1 cellular context compared by ENCODE assay signal in the genomic region with DNA sequence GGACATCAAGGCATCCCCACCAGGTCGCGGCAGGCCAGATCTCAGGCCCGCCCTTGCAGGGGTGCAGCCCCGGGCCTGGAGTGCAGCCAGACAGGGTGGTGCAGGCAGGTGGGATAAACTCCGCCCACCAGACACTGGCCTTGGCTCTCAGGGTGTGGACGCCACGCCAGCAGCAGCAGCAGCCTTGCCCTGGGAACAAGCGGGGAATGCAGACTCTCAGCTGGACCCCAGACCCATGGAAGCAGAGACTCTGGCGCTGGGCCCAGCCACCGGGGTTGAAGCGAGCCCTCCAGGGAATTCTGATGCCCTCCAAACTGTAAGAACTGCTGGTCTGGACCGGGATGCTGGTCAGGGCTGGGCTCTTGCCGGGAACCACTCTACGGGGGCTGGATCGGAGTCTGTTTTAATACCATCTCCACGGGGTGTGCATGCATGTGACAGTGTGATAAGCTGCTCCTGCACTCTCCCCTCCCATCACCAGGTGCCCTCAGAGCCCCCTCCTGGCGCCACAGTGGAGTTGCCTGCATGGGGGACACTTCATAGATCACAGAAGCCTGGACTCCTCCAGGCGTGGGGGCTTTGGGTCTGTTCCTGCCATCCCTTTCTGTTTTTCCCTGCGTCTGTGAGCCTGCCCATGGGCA.
TF ChIP-seq lines count a peak whose summit lies in the region.

No MANE protein-coding gene starts in this region.

TF ChIP-seq in SK-N-SH, 30 proteins besides CTCF, POLR2A, EP300 and RAD21 (continued from another document):
- TF ChIP-seq, protein P1, sequence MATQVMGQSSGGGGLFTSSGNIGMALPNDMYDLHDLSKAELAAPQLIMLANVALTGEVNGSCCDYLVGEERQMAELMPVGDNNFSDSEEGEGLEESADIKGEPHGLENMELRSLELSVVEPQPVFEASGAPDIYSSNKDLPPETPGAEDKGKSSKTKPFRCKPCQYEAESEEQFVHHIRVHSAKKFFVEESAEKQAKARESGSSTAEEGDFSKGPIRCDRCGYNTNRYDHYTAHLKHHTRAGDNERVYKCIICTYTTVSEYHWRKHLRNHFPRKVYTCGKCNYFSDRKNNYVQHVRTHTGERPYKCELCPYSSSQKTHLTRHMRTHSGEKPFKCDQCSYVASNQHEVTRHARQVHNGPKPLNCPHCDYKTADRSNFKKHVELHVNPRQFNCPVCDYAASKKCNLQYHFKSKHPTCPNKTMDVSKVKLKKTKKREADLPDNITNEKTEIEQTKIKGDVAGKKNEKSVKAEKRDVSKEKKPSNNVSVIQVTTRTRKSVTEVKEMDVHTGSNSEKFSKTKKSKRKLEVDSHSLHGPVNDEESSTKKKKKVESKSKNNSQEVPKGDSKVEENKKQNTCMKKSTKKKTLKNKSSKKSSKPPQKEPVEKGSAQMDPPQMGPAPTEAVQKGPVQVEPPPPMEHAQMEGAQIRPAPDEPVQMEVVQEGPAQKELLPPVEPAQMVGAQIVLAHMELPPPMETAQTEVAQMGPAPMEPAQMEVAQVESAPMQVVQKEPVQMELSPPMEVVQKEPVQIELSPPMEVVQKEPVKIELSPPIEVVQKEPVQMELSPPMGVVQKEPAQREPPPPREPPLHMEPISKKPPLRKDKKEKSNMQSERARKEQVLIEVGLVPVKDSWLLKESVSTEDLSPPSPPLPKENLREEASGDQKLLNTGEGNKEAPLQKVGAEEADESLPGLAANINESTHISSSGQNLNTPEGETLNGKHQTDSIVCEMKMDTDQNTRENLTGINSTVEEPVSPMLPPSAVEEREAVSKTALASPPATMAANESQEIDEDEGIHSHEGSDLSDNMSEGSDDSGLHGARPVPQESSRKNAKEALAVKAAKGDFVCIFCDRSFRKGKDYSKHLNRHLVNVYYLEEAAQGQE (IDR thresholded peaks at IDR 0.05; ENCODE audit: low read depth, low read length): no peak
- TF ChIP-seq SMC3 (IDR thresholded peaks at IDR 0.05; ENCODE audit: low read depth, low read length): no peak
- no peak for TF ChIP-seq MEF2A (IDR thresholded peaks at IDR 0.05; ENCODE audit: borderline replicate concordance, low read depth)
- TF ChIP-seq NFIC (IDR thresholded peaks at IDR 0.05; ENCODE audit: borderline replicate concordance): no peak
- no peak for TF ChIP-seq GABPA (IDR thresholded peaks at IDR 0.05; ENCODE audit: low read depth)
